28 cellular contexts compared by ENCODE assay signal in the genomic region with DNA sequence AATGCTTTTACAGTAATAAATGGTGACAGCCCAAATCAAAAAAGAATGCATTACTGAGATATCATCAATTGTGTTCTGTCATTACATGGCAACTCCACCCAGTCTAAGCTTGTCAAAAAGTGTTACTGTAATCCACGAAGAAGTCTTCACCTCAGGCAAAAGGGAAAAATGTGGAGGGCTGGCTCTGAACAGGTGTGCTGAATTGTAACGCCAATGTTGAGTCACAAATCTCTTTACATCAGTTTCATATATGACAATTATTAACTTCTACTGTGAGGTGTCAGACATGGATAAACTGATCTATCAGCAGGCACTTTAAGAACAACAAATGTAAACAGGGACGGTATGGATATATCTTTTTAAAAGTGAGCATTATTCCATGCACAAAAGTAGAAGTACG.
DNase-seq lines count a peak whose midpoint lies in the region; ATAC-seq, FAIRE-seq and TF ChIP-seq lines count a peak whose summit lies in the region.
"Had no signal": no experiment of that assay in that cellular context is flagged by ENCODE, and none has a peak within 500 bp of the region (broad histone marks: within the 10 kb centered on the region; RNA-seq: fewer than 3 reads in every experiment).

No MANE protein-coding gene starts in this region.

- H3K4me1 ChIP-seq in foreskin keratinocyte (no peaks in the 10 kb centered on the region), psoas muscle (no peaks in the 10 kb centered on the region)
- H3K4me1 ChIP-seq: prostate gland, sigmoid colon, tibial nerve had no signal

- no peak for FAIRE-seq in frontal cortex (lab: Jason Lieb, UNC)

- intact Hi-C loops in psoas muscle (cut with DNase I) = no loop called here

- WGBS in psoas muscle, 3 donors = 90 to 95% (median 93%) methylated on average over 4 of the region's 4 CpGs

- ATAC-seq in GM18909 (IDR thresholded peaks at IDR 0.05; ENCODE audit: poor library complexity, unreplicated experiment) (peak; percentile 91), HG02938 (IDR thresholded peaks at IDR 0.05; ENCODE audit: unreplicated experiment) (peak; percentile 84), HG03354 (IDR thresholded peaks at IDR 0.05; ENCODE audit: poor library complexity, severe bottlenecking, unreplicated experiment) (peak; percentile 96), foreskin keratinocyte (peak; percentile 66), psoas muscle (no peak), GM21381 (IDR thresholded peaks at IDR 0.05; ENCODE audit: unreplicated experiment) (no peak)
- ATAC-seq: activated CD4-positive, CD25-positive, alpha-beta regulatory T cell treated with anti-CD3 and anti-CD28 coated beads, Interleukin-2, amount 50 U/mL, for 24 hours; naive thymus-derived CD8-positive, alpha-beta T cell; Panc1 had no signal

- peak; percentile 19 to 54 for DNase-seq in foreskin keratinocyte
- no peak for DNase-seq in psoas muscle
- no peak for DNase-seq in frontal cortex (ENCODE audit: low spot score in 2 of 2)
- DNase-seq: activated CD4-positive, alpha-beta memory T cell treated with anti-CD3 and anti-CD28 coated beads for 36 hours; amygdala; brain microvascular endothelial cell; H7; IMR-90; naive thymus-derived CD8-positive, alpha-beta T cell; NCI-H1436; NCI-H2081 treated with DMSO at 0.1 percent for 48 hours; NCI-H2227 treated with DMSO at 0.1 percent for 48 hours; NCI-H526 treated with DMSO at 0.1 percent for 48 hours; occipital lobe; Right ventricle myocardium superior; sigmoid colon; stimulated activated CD4-positive, alpha-beta T cell treated with anti-CD3 and anti-CD28 coated beads, Interleukin-4, amount 100 ng/mL, for 1 hour had no signal

- H3K9me3 ChIP-seq in psoas muscle = no peaks in the 10 kb centered on the region
- H3K9me3 ChIP-seq: prostate gland had no signal

- H3K27ac ChIP-seq in foreskin keratinocyte = no peak overlapping the region
- H3K27ac ChIP-seq in psoas muscle = no peak overlapping the region
- H3K27ac ChIP-seq: BLaER1, brain microvascular endothelial cell, hepatocyte, prostate gland, sigmoid colon, tibial nerve had no signal

- H3K36me3 ChIP-seq in psoas muscle (ENCODE audit: insufficient read depth in 1 of 2, low read depth in 1 of 2) = peaks cover 0 to 14% of the 10 kb centered on the region in 2 donors
- H3K36me3 ChIP-seq: brain microvascular endothelial cell, prostate gland had no signal

- no peaks in the 10 kb centered on the region for H3K27me3 ChIP-seq in foreskin keratinocyte
- H3K27me3 ChIP-seq in psoas muscle (ENCODE audit: insufficient read depth in 3 of 3, low read length in 2 of 3) = no peaks in the 10 kb centered on the region
- H3K27me3 ChIP-seq: BLaER1, brain microvascular endothelial cell, hepatocyte, sigmoid colon, tibial nerve had no signal

- TF ChIP-seq CTCF in foreskin keratinocyte (conservative IDR thresholded peaks at IDR 0.05) (no peak), psoas muscle (IDR thresholded peaks at IDR 0.05) (no peak)

- H3K4me3 ChIP-seq in psoas muscle = no peak overlapping the region
- H3K4me3 ChIP-seq: BLaER1, hepatocyte, lung, prostate gland, sigmoid colon, tibial nerve had no signal

Comparison
In these comparisons a context has a peak if more than half of its experiments do, and no peak if none do; other contexts are left out.
1. ATAC-seq: peak in GM18909 (single experiment), HG02938 (single experiment), HG03354 (single experiment) and foreskin keratinocyte (single experiment); none in psoas muscle (0 of 4) and GM21381 (single experiment).
2. DNase-seq: peak in foreskin keratinocyte (2 of 2); none in psoas muscle (0 of 2) and frontal cortex (0 of 2).